ENCODE assay signal across 8 cellular contexts in genomic region chr16:15653227-15653626, GRCh38. TPM values are rescaled to one million over a fixed set of nuclear protein-coding genes. Genes with fewer than 3 reads are reported as not detected.
DNase-seq lines count a peak whose midpoint lies in the region; ATAC-seq and TF ChIP-seq lines count a peak whose summit lies in the region.

No MANE protein-coding gene starts in this region.

- H3K4me1 ChIP-seq in DND-41 (ENCODE audit: insufficient read depth, low read length) = peaks cover 37% of the 10 kb centered on the region

- H3K9me3 ChIP-seq in DND-41 (ENCODE audit: insufficient read depth, low read length, severe bottlenecking) = no peaks in the 10 kb centered on the region

- H4K20me1 ChIP-seq in DND-41 (ENCODE audit: insufficient read depth, low read length) = peaks cover 43% of the 10 kb centered on the region

- H2AFZ ChIP-seq in DND-41 (ENCODE audit: low read depth, low read length) = no peak overlapping the region

- H3K9ac ChIP-seq in DND-41 (ENCODE audit: low read depth, low read length) = 0 out of 2 replicates have a peak overlapping the region, but pooled peaks have one; percentile 98

- peaks cover 28% of the 10 kb centered on the region for H3K36me3 ChIP-seq in DND-41 (ENCODE audit: insufficient read depth, low read length)

- DNase-seq in DND-41 (no peak), NCI-H510A treated with DMSO at 0.1 percent for 48 hours (lab: John Stamatoyannopoulos, UW) (peak; percentile 87), dermis microvascular lymphatic vessel endothelial cell (ENCODE audit: low read depth in 2 of 2) (peak; percentile 22 to 54), non-pigmented ciliary epithelial cell (ENCODE audit: low read depth) (peak; percentile 49), occipital lobe (lab: John Stamatoyannopoulos, UW) (no peak), COR-L47 (lab: John Stamatoyannopoulos, UW) (no peak), OCI-M1 (lab: John Stamatoyannopoulos, UW) (no peak)
- DNase-seq in stimulated activated naive CD4-positive, alpha-beta T cell (lab: John Stamatoyannopoulos, UW) = no peak

- TF ChIP-seq CTCF in DND-41 (IDR thresholded peaks at IDR 0.05; ENCODE audit: borderline replicate concordance, extremely low read depth, low read length, poor library complexity, severe bottlenecking) = no peak

- no peak overlapping the region for H3K27ac ChIP-seq in DND-41 (ENCODE audit: low read length)

- H3K4me2 ChIP-seq in DND-41 (ENCODE audit: insufficient read depth, low read length) = peak overlapping the region; percentile 77; the same call in 1 of the 2 replicates

- no peaks in the 10 kb centered on the region for H3K27me3 ChIP-seq in DND-41 (ENCODE audit: insufficient read depth, low read length, poor library complexity)

- peaks cover 76% of the 10 kb centered on the region for H3K79me2 ChIP-seq in DND-41 (ENCODE audit: insufficient read depth, low read length)

- ATAC-seq in DND-41 (ENCODE audit: insufficient read depth, low read depth) = no peak

- no peak overlapping the region for H3K4me3 ChIP-seq in DND-41 (ENCODE audit: low read depth in 1 of 2, low read length in 2 of 2)

RNA-seq across cellular contexts. Expression of gene NDE1, which starts 3.2 kb away (rescaled TPM):
- 31.5 and 36.8 TPM in 2 replicates for total RNA-seq in dermis microvascular lymphatic vessel endothelial cell
- total RNA-seq in occipital lobe = 4.2 TPM

RNA-seq across cellular contexts. Expression of gene MARF1, which starts 10.3 kb away (rescaled TPM):
- total RNA-seq in dermis microvascular lymphatic vessel endothelial cell (9.6 and 17.1 TPM in 2 replicates), occipital lobe (24.0 TPM)

Comparison
In these comparisons a context has a peak if more than half of its experiments do, and no peak if none do; other contexts are left out.
1. DNase-seq: peak in NCI-H510A treated with DMSO at 0.1 percent for 48 hours (single experiment), dermis microvascular lymphatic vessel endothelial cell (2 of 2) and non-pigmented ciliary epithelial cell (single experiment); none in DND-41 (single experiment), occipital lobe (single experiment), COR-L47 (single experiment), stimulated activated naive CD4-positive, alpha-beta T cell (0 of 6) and OCI-M1 (single experiment).